ENCODE assay signal across 8 cellular contexts in genomic region chr12:100741084-100741711, GRCh38. TPM values are rescaled to one million over a fixed set of nuclear protein-coding genes. Genes with fewer than 3 reads are reported as not detected.
DNase-seq lines count a peak whose midpoint lies in the region; ATAC-seq, FAIRE-seq and TF ChIP-seq lines count a peak whose summit lies in the region.

No MANE protein-coding gene starts in this region.

- RAD21 ChIA-PET in GM12878 (lab: Charles Lee; ENCODE audit: unreplicated experiment): interaction anchor here (0.9 to 2.0 kb wide), 2 partner anchors 336 to 506 kb away, joined by 3 to 6 read pairs; no protein-coding TSS in a partner anchor

- H3K9me3 Mint-ChIP-seq in activated CD4-positive, alpha-beta T cell treated with anti-CD3 and anti-CD28 coated beads, Interleukin-2, amount 10 ng/mL, durations not matched to agents 24 days and 14 days: no peaks in the 10 kb centered on the region
- peaks cover 6% of the 10 kb centered on the region for H3K9me3 Mint-ChIP-seq in activated CD4-positive, alpha-beta T cell treated with anti-CD3 and anti-CD28 coated beads for 36 hours (ENCODE audit: low read depth)
- H3K9me3 Mint-ChIP-seq in activated naive CD8-positive, alpha-beta T cell treated with anti-CD3 and anti-CD28 coated beads for 36 hours: peaks cover 3% of the 10 kb centered on the region

- TF ChIP-seq CTCF in Loucy (conservative IDR thresholded peaks at IDR 0.05; ENCODE audit: low read length) (peak; percentile 80), GM12878 (IDR thresholded peaks at IDR 0.05 in 2 of 3, conservative IDR thresholded peaks at IDR 0.05 in 1 of 3; ENCODE audit: control insufficient read depth in 2 of 3, extremely low read depth in 1 of 3, insufficient read depth in 1 of 3, low read depth in 3 of 3, low read length in 3 of 3) (peak; percentile 60 to 67 (median 65)), lung (IDR thresholded peaks at IDR 0.05; ENCODE audit: control extremely low read depth, extremely low read depth) (peak; percentile 13)

- no peak for ATAC-seq in activated CD4-positive, alpha-beta T cell treated with anti-CD3 and anti-CD28 coated beads for 36 hours
- ATAC-seq in GM12878: peak; percentile 51; the same call in 1 of the 3 replicates
- no peak for ATAC-seq in lung (ENCODE audit: insufficient read depth, low FRiP score)
- ATAC-seq in GM21515 (IDR thresholded peaks at IDR 0.05; ENCODE audit: unreplicated experiment): no peak

- no peaks in the 10 kb centered on the region for H3K27me3 Mint-ChIP-seq in activated CD4-positive, alpha-beta T cell treated with anti-CD3 and anti-CD28 coated beads, Interleukin-2, amount 10 ng/mL, durations not matched to agents 24 days and 14 days
- H3K27me3 Mint-ChIP-seq in activated CD4-positive, alpha-beta T cell treated with anti-CD3 and anti-CD28 coated beads for 36 hours: peaks cover 5% of the 10 kb centered on the region
- no peaks in the 10 kb centered on the region for H3K27me3 Mint-ChIP-seq in activated naive CD8-positive, alpha-beta T cell treated with anti-CD3 and anti-CD28 coated beads for 36 hours

- H2AFZ ChIP-seq in Loucy (ENCODE audit: low read length): no peak overlapping the region
- no peak overlapping the region for H2AFZ ChIP-seq in GM12878 (ENCODE audit: control insufficient read depth, low read depth, low read length)

- SMC1A ChIA-PET in GM12878 (lab: Charles Lee; ENCODE audit: uncharacterized antibody, unreplicated experiment): interaction anchor here (0.6 to 2.0 kb wide), 4 partner anchors 125 to 533 kb away, joined by 3 to 6 read pairs (median 4); no protein-coding TSS in a partner anchor

- peak; percentile 64 for TF ChIP-seq RAD21 in GM12878 (IDR thresholded peaks at IDR 0.05; ENCODE audit: insufficient read depth, low read depth, low read length)

- H3K36me3 ChIP-seq in Loucy (ENCODE audit: insufficient read depth, low read length) (no peaks in the 10 kb centered on the region), GM12878 (ENCODE audit: control insufficient read depth in 2 of 2, insufficient read depth in 2 of 2, low read length in 1 of 2) (no peaks in the 10 kb centered on the region), lung (ENCODE audit: control insufficient read depth in 2 of 2, insufficient read depth in 2 of 2, low read length in 2 of 2) (no peaks in the 10 kb centered on the region)

- no peaks in the 10 kb centered on the region for H4K20me1 ChIP-seq in Loucy (ENCODE audit: insufficient read depth, low read length, poor library complexity, severe bottlenecking)
- H4K20me1 ChIP-seq in GM12878 (ENCODE audit: control insufficient read depth, insufficient read depth): no peaks in the 10 kb centered on the region

- H3K27ac Mint-ChIP-seq in activated CD4-positive, alpha-beta T cell treated with anti-CD3 and anti-CD28 coated beads, Interleukin-2, amount 10 ng/mL, durations not matched to agents 24 days and 14 days: no peak overlapping the region
- no peak overlapping the region for H3K27ac Mint-ChIP-seq in activated CD4-positive, alpha-beta T cell treated with anti-CD3 and anti-CD28 coated beads for 36 hours
- H3K27ac Mint-ChIP-seq in activated naive CD8-positive, alpha-beta T cell treated with anti-CD3 and anti-CD28 coated beads for 36 hours: no peak overlapping the region

- no peaks in the 10 kb centered on the region for H3K9me2 ChIP-seq in Loucy (replicated peaks; ENCODE audit: low read depth, low read length)

- H3K4me1 Mint-ChIP-seq in activated CD4-positive, alpha-beta T cell treated with anti-CD3 and anti-CD28 coated beads, Interleukin-2, amount 10 ng/mL, durations not matched to agents 24 days and 14 days: no peaks in the 10 kb centered on the region
- no peaks in the 10 kb centered on the region for H3K4me1 Mint-ChIP-seq in activated CD4-positive, alpha-beta T cell treated with anti-CD3 and anti-CD28 coated beads for 36 hours
- no peaks in the 10 kb centered on the region for H3K4me1 Mint-ChIP-seq in activated naive CD8-positive, alpha-beta T cell treated with anti-CD3 and anti-CD28 coated beads for 36 hours

- H3K4me3 ChIP-seq in Loucy (ENCODE audit: low read length, poor library complexity, severe bottlenecking) (no peak overlapping the region), GM12878 (no peak overlapping the region), lung (no peak overlapping the region)

- no peak overlapping the region for H3K4me3 Mint-ChIP-seq in activated CD4-positive, alpha-beta T cell treated with anti-CD3 and anti-CD28 coated beads, Interleukin-2, amount 10 ng/mL, durations not matched to agents 24 days and 14 days
- no peak overlapping the region for H3K4me3 Mint-ChIP-seq in activated CD4-positive, alpha-beta T cell treated with anti-CD3 and anti-CD28 coated beads for 36 hours
- H3K4me3 Mint-ChIP-seq in activated naive CD8-positive, alpha-beta T cell treated with anti-CD3 and anti-CD28 coated beads for 36 hours: no peak overlapping the region

- H3K4me1 ChIP-seq in Loucy (ENCODE audit: insufficient read depth, low read length, poor library complexity, severe bottlenecking): no peaks in the 10 kb centered on the region
- no peaks in the 10 kb centered on the region for H3K4me1 ChIP-seq in GM12878 (ENCODE audit: control insufficient read depth, insufficient read depth, low read length)
- no peaks in the 10 kb centered on the region for H3K4me1 ChIP-seq in lung (ENCODE audit: control insufficient read depth in 2 of 2, insufficient read depth in 2 of 2, low read length in 2 of 2)

- H3K4me2 ChIP-seq in Loucy (ENCODE audit: low read depth, low read length, poor library complexity, severe bottlenecking) (no peak overlapping the region), GM12878 (ENCODE audit: control insufficient read depth, insufficient read depth) (no peak overlapping the region)

- no peak for TF ChIP-seq EP300 in GM12878 (IDR thresholded peaks at IDR 0.05; ENCODE audit: borderline replicate concordance in 1 of 2, control insufficient read depth in 1 of 2, low read depth in 2 of 2, low read length in 2 of 2)

- peak; percentile 59 for DNase-seq in activated CD4-positive, alpha-beta T cell treated with anti-CD3 and anti-CD28 coated beads, Interleukin-2, amount 10 ng/mL, durations not matched to agents 24 days and 14 days
- no peak for DNase-seq in activated CD4-positive, alpha-beta T cell treated with anti-CD3 and anti-CD28 coated beads for 36 hours
- no peak for DNase-seq in GM12878 (ENCODE audit: low read depth, low spot score)
- DNase-seq in lung (ENCODE audit: low spot score): no peak
- DNase-seq in activated naive CD8-positive, alpha-beta T cell treated with anti-CD3 and anti-CD28 coated beads for 36 hours: no peak
- no peak for DNase-seq in HuH-7.5 (ENCODE audit: low spot score)

- no peaks in the 10 kb centered on the region for H3F3A ChIP-seq in Loucy (ENCODE audit: low read depth)

- H3K27ac ChIP-seq in GM12878 (ENCODE audit: control insufficient read depth, insufficient read depth): no peak overlapping the region
- H3K27ac ChIP-seq in lung (ENCODE audit: low read depth in 1 of 2, low read length in 1 of 2): no peak overlapping the region

- H3K79me2 ChIP-seq in Loucy (ENCODE audit: insufficient read depth, low read length) (no peaks in the 10 kb centered on the region), GM12878 (ENCODE audit: control insufficient read depth, insufficient read depth, low read length) (no peaks in the 10 kb centered on the region)

- POLR2A ChIA-PET in activated CD4-positive, alpha-beta T cell treated with anti-CD3 and anti-CD28 coated beads for 36 hours (lab: Charles Lee): no interaction called here
- POLR2A ChIA-PET in GM12878 (lab: Charles Lee): no interaction called here

- in situ Hi-C loops in GM12878 (cut with MboI): no loop called here

- no TSS peak for BruUV-seq in GM12878 (replicated peaks; lab: Mats Ljungman, UMichigan)

- H3K9ac ChIP-seq in Loucy (ENCODE audit: low read depth, low read length, poor library complexity, severe bottlenecking): no peak overlapping the region
- no peak overlapping the region for H3K9ac ChIP-seq in GM12878 (ENCODE audit: control insufficient read depth, insufficient read depth, low read length)

- H3K27me3 ChIP-seq in Loucy (ENCODE audit: insufficient read depth, low read length, poor library complexity, severe bottlenecking) (no peaks in the 10 kb centered on the region), GM12878 (replicated peaks in 1 of 2; ENCODE audit: control insufficient read depth in 2 of 2, insufficient read depth in 2 of 2, low read length in 1 of 2) (no peaks in the 10 kb centered on the region; a peak in 1 of 4 replicates), lung (ENCODE audit: control insufficient read depth, insufficient read depth) (no peaks in the 10 kb centered on the region)

- no peaks in the 10 kb centered on the region for H3K36me3 Mint-ChIP-seq in activated CD4-positive, alpha-beta T cell treated with anti-CD3 and anti-CD28 coated beads, Interleukin-2, amount 10 ng/mL, durations not matched to agents 24 days and 14 days (ENCODE audit: low read depth)
- H3K36me3 Mint-ChIP-seq in activated CD4-positive, alpha-beta T cell treated with anti-CD3 and anti-CD28 coated beads for 36 hours (ENCODE audit: low read depth): no peaks in the 10 kb centered on the region
- H3K36me3 Mint-ChIP-seq in activated naive CD8-positive, alpha-beta T cell treated with anti-CD3 and anti-CD28 coated beads for 36 hours: no peaks in the 10 kb centered on the region

- H3K9me3 ChIP-seq in Loucy (ENCODE audit: insufficient read depth, low read depth, low read length): no peaks in the 10 kb centered on the region
- H3K9me3 ChIP-seq in GM12878 (replicated peaks; ENCODE audit: control insufficient read depth, insufficient read depth, low read length): no peaks in the 10 kb centered on the region
- H3K9me3 ChIP-seq in lung (ENCODE audit: control insufficient read depth in 2 of 2, insufficient read depth in 1 of 2, low read length in 1 of 2): no peaks in the 10 kb centered on the region

- peak; percentile 70 for FAIRE-seq in GM12878 (lab: Jason Lieb, UNC)

- WGBS in GM12878 (ENCODE audit: insufficient coverage, insufficient replicate concordance, low lambda C conversion rate, missing lambda C conversion rate): 46% methylated on average over 3 of the region's 3 CpGs
- whole genome bisulfite sequencing in lung, 2 donors: 51 to 56% methylated on average over 3 of the region's 3 CpGs

- intact Hi-C loops in activated CD4-positive, alpha-beta T cell treated with anti-CD3 and anti-CD28 coated beads, Interleukin-2, amount 10 ng/mL, durations not matched to agents 24 days and 14 days (cut with micrococcal nuclease): loop anchor here (2.0 to 5.0 kb wide), 2 partner anchors 74 to 506 kb away; no protein-coding TSS in a partner anchor
- intact Hi-C loops in activated CD4-positive, alpha-beta T cell treated with anti-CD3 and anti-CD28 coated beads for 36 hours (cut with DNase I, micrococcal nuclease): loop anchor here (1.0 to 10.0 kb wide), 3 partner anchors 72 to 506 kb away; no protein-coding TSS in a partner anchor
- intact Hi-C loops in GM12878 (cut with micrococcal nuclease; ENCODE audit: unreplicated experiment): loop anchor here (1.0 to 2.0 kb wide), 3 partner anchors 72 to 506 kb away; no protein-coding TSS in a partner anchor

- CTCF ChIA-PET in activated CD4-positive, alpha-beta T cell treated with anti-CD3 and anti-CD28 coated beads for 36 hours (lab: Charles Lee): interaction anchor here (1.4 kb wide), 1 partner anchor 13 kb away, joined by 4 read pairs; no protein-coding TSS in a partner anchor
- CTCF ChIA-PET in GM12878 (lab: Yijun Ruan, JAX): interaction anchor here (0.6 to 4.2 kb wide), 7 partner anchors 10 to 781 kb away, joined by 3 to 35 read pairs (median 5); no protein-coding TSS in a partner anchor

- TF ChIP-seq POLR2A in GM12878 (IDR thresholded peaks at IDR 0.05; ENCODE audit: low read depth, low read length): no peak

RNA-seq across cellular contexts. Expression of gene ANO4, which starts 53.4 kb away (rescaled TPM):
- total RNA-seq in activated CD4-positive, alpha-beta T cell treated with anti-CD3 and anti-CD28 coated beads, Interleukin-2, amount 10 ng/mL, durations not matched to agents 24 days and 14 days: not detected in 2 replicates
- total RNA-seq in activated CD4-positive, alpha-beta T cell treated with anti-CD3 and anti-CD28 coated beads for 36 hours: not detected
- not detected in 2 replicates for total RNA-seq in GM12878 (2013; cell fraction: nucleolus; rRNA removed)
- total RNA-seq in GM12878 (2014; rRNA removed) (not detected in 2 replicates), GM12878 (2014; rRNA removed; fragmentation: Illumina TruSeq; extraction: Trizol) (not detected in 2 replicates), GM12878 (2021) (not detected in 2 replicates), lung (1 to 10 TPM; 1.6 to 1.9 TPM)
- not detected for polyA plus RNA-seq in GM12878 (2011; ENCODE audit: low read depth)
- polyA plus RNA-seq in GM12878 (2011; rRNA removed) (not detected in 2 replicates), GM12878 (2014; fragmentation: Illumina TruSeq; extraction: Trizol) (not detected in 2 replicates), GM12878 (2014; fragmentation: Nextera tagmentation; extraction: Ambion mirVana) (not detected), GM12878 (2014; rRNA removed) (not detected in 2 replicates), GM12878 (2016; fragmentation: Nextera tagmentation; extraction: Ambion mirVana) (not detected), lung (under 1 TPM; 0.10 to 0.16 TPM)
- polyA plus RNA-seq in GM12878 (2011; cell fraction: cytosol; rRNA removed): not detected in 2 replicates
- not detected in 2 replicates for polyA plus RNA-seq in GM12878 (2011; cell fraction: nucleus; rRNA removed)
- polyA plus RNA-seq in GM12878 (2012): not detected in 2 replicates
- polyA minus RNA-seq in GM12878 (2011; rRNA and poly(A)+ RNA removed): not detected in 2 replicates
- not detected in 2 replicates for polyA minus RNA-seq in GM12878 (2011; cell fraction: cytosol; rRNA and poly(A)+ RNA removed)
- polyA minus RNA-seq in GM12878 (2011; cell fraction: nucleus; rRNA and poly(A)+ RNA removed): not detected in 2 replicates
- total RNA-seq in activated naive CD8-positive, alpha-beta T cell treated with anti-CD3 and anti-CD28 coated beads for 36 hours: not detected

Comparison
In these comparisons a context has a peak if more than half of its experiments do, and no peak if none do; other contexts are left out.
1. CTCF ChIP-seq: peak in every context shown above with its lines; median percentile 80 in Loucy; 65 in GM12878; 13 in lung.